10 cellular contexts compared by ENCODE assay signal in genomic region chr14:102930138-102930752, GRCh38. TPM values are rescaled to one million over a fixed set of nuclear protein-coding genes. Genes with fewer than 3 reads are reported as not detected.
A peak's percentile ranks its signal among the peaks of the same experiment; 100 is the strongest.
DNase-seq lines count a peak whose midpoint lies in the region; ATAC-seq and TF ChIP-seq lines count a peak whose summit lies in the region.
"Had no signal": no experiment of that assay in that cellular context is flagged by ENCODE, and none has a peak within 500 bp of the region (broad histone marks: within the 10 kb centered on the region; RNA-seq: fewer than 3 reads in every experiment).

No MANE protein-coding gene starts in this region.

- H3K4me3 Mint-ChIP-seq in MCF 10A (ENCODE audit: unreplicated experiment) = no peak overlapping the region
- peak overlapping the region; percentile 36 for H3K4me3 Mint-ChIP-seq in type B pancreatic cell
- no peak overlapping the region for H3K4me3 Mint-ChIP-seq in CD4-positive, alpha-beta T cell
- H3K4me3 Mint-ChIP-seq: activated T-cell treated with anti-CD3 and anti-CD28 coated beads, Interleukin-2, amount 50 U/mL, for 24 hours had no signal

- TF ChIP-seq CTCF in breast epithelium (IDR thresholded peaks at IDR 0.05) = no peak
- TF ChIP-seq CTCF in MCF 10A (IDR thresholded peaks at IDR 0.05; ENCODE audit: unreplicated experiment) = no peak
- TF ChIP-seq CTCF in ascending aorta (IDR thresholded peaks at IDR 0.05) = no peak
- TF ChIP-seq CTCF in left lung (IDR thresholded peaks at IDR 0.05) = no peak
- no peak for TF ChIP-seq CTCF in type B pancreatic cell (conservative IDR thresholded peaks at IDR 0.05)
- no peak for TF ChIP-seq CTCF in CD4-positive, alpha-beta T cell (IDR thresholded peaks at IDR 0.05)

- no peaks in the 10 kb centered on the region for H3K36me3 ChIP-seq in breast epithelium
- H3K36me3 ChIP-seq in ascending aorta = peaks cover 5 to 22% of the 10 kb centered on the region in 2 donors
- H3K36me3 ChIP-seq in left lung = peaks cover 0 to 21% of the 10 kb centered on the region in 2 donors

- no peak for DNase-seq in breast epithelium (ENCODE audit: low spot score in 2 of 2)
- no peak for DNase-seq in MCF 10A (ENCODE audit: unreplicated experiment)
- DNase-seq in ascending aorta (ENCODE audit: low spot score in 2 of 2) = no peak
- peak in 1 of 2 donors; percentile 80 for DNase-seq in left lung
- no peak for DNase-seq in type B pancreatic cell (ENCODE audit: extremely low spot score, unreplicated experiment)
- DNase-seq in NCI-H510A treated with DMSO at 0.1 percent for 48 hours (lab: John Stamatoyannopoulos, UW) = no peak
- DNase-seq in CD4-positive, alpha-beta T cell = no peak
- DNase-seq: activated T-cell treated with anti-CD3 and anti-CD28 coated beads, Interleukin-2, amount 50 U/mL, for 24 hours; stimulated activated CD4-positive, alpha-beta T cell treated with anti-CD3 and anti-CD28 coated beads, Interleukin-2, amount 100 ng/mL, for 24 hours had no signal

- H3K27me3 ChIP-seq in breast epithelium = peaks cover 18 to 35% of the 10 kb centered on the region in 2 donors
- peaks cover 26% of the 10 kb centered on the region for H3K27me3 ChIP-seq in ascending aorta
- H3K27me3 ChIP-seq in left lung = peaks cover 21 to 72% of the 10 kb centered on the region in 2 donors
- peaks cover 30% of the 10 kb centered on the region for H3K27me3 ChIP-seq in CD4-positive, alpha-beta T cell (ENCODE audit: control insufficient read depth, insufficient read depth, low read length)

- H3K9me3 Mint-ChIP-seq in MCF 10A (ENCODE audit: unreplicated experiment) (no peaks in the 10 kb centered on the region), type B pancreatic cell (no peaks in the 10 kb centered on the region)
- no peaks in the 10 kb centered on the region for H3K9me3 Mint-ChIP-seq in CD4-positive, alpha-beta T cell
- H3K9me3 Mint-ChIP-seq: activated T-cell treated with anti-CD3 and anti-CD28 coated beads, Interleukin-2, amount 50 U/mL, for 24 hours had no signal

- H3K36me3 Mint-ChIP-seq in MCF 10A (ENCODE audit: insufficient read depth, unreplicated experiment) = peaks cover 21% of the 10 kb centered on the region
- H3K36me3 Mint-ChIP-seq in type B pancreatic cell = peaks cover 8% of the 10 kb centered on the region
- no peaks in the 10 kb centered on the region for H3K36me3 Mint-ChIP-seq in CD4-positive, alpha-beta T cell (ENCODE audit: low read depth)

- ATAC-seq in left lung = no peak
- no peak for ATAC-seq in HG03095 (IDR thresholded peaks at IDR 0.05; ENCODE audit: unreplicated experiment)
- ATAC-seq in CD4-positive, alpha-beta T cell (ENCODE audit: poor library complexity) = no peak

- POLR2A ChIA-PET in MCF 10A (lab: Yijun Ruan, JAX) = no interaction called here
- POLR2A ChIA-PET in CD4-positive, alpha-beta T cell (lab: Charles Lee) = interaction anchor here (0.6 kb wide), 1 partner anchor 403 kb away, joined by 3 read pairs; no protein-coding TSS in a partner anchor

- H3K27ac ChIP-seq in breast epithelium = no peak overlapping the region
- H3K27ac ChIP-seq in ascending aorta = no peak overlapping the region
- no peak overlapping the region for H3K27ac ChIP-seq in left lung
- H3K27ac ChIP-seq in CD4-positive, alpha-beta T cell (ENCODE audit: low read depth, low read length) = no peak overlapping the region

- H3K27ac Mint-ChIP-seq in MCF 10A (ENCODE audit: low read depth, unreplicated experiment) = no peak overlapping the region
- no peak overlapping the region for H3K27ac Mint-ChIP-seq in type B pancreatic cell
- no peak overlapping the region for H3K27ac Mint-ChIP-seq in CD4-positive, alpha-beta T cell
- H3K27ac Mint-ChIP-seq: activated T-cell treated with anti-CD3 and anti-CD28 coated beads, Interleukin-2, amount 50 U/mL, for 24 hours had no signal

- CTCF ChIA-PET in MCF 10A (lab: Yijun Ruan, JAX) = no interaction called here
- CTCF ChIA-PET in CD4-positive, alpha-beta T cell (lab: Charles Lee) = no interaction called here

- H3K9me3 ChIP-seq in breast epithelium = no peaks in the 10 kb centered on the region
- no peaks in the 10 kb centered on the region for H3K9me3 ChIP-seq in ascending aorta
- H3K9me3 ChIP-seq in left lung = no peaks in the 10 kb centered on the region
- no peaks in the 10 kb centered on the region for H3K9me3 ChIP-seq in CD4-positive, alpha-beta T cell (ENCODE audit: control insufficient read depth, low read length)

- no TSS peak for BruUV-seq in MCF 10A (replicated peaks; lab: Mats Ljungman, UMichigan)

- no peak for TF ChIP-seq POLR2A in breast epithelium (IDR thresholded peaks at IDR 0.05)

- H3K4me1 Mint-ChIP-seq in MCF 10A (ENCODE audit: insufficient read depth, unreplicated experiment) (peaks cover 12% of the 10 kb centered on the region), type B pancreatic cell (ENCODE audit: unreplicated experiment) (no peaks in the 10 kb centered on the region)
- H3K4me1 Mint-ChIP-seq in CD4-positive, alpha-beta T cell (ENCODE audit: low read depth) = peaks cover 10% of the 10 kb centered on the region

- H3K27me3 Mint-ChIP-seq in MCF 10A (ENCODE audit: insufficient read depth, unreplicated experiment) = no peaks in the 10 kb centered on the region
- peaks cover 35% of the 10 kb centered on the region for H3K27me3 Mint-ChIP-seq in type B pancreatic cell
- H3K27me3 Mint-ChIP-seq in CD4-positive, alpha-beta T cell = peaks cover 20% of the 10 kb centered on the region

- peak overlapping the region in 2 of 3 donors; percentile 48 to 67 for H3K4me3 ChIP-seq in breast epithelium
- H3K4me3 ChIP-seq in ascending aorta = peak overlapping the region; percentile 44 to 57
- H3K4me3 ChIP-seq in left lung = peak overlapping the region; percentile 34 to 44

- H3K4me1 ChIP-seq in breast epithelium (peaks cover 14 to 15% of the 10 kb centered on the region in 2 donors), ascending aorta (peaks cover 19 to 23% of the 10 kb centered on the region in 2 donors), left lung (peaks cover 21 to 30% of the 10 kb centered on the region in 2 donors)

- intact Hi-C loops in breast epithelium (cut with DNase I; ENCODE audit: low total_unique reads) = no loop called here
- intact Hi-C loops in MCF 10A (cut with micrococcal nuclease) = no loop called here
- intact Hi-C loops in ascending aorta (cut with DNase I) = no loop called here
- intact Hi-C loops in left lung (cut with DNase I) = no loop called here
- intact Hi-C loops in CD4-positive, alpha-beta T cell (cut with DNase I, micrococcal nuclease) = no loop called here

RNA-seq across cellular contexts. Expression of gene AMN, which starts 7.8 kb away (rescaled TPM):
- total RNA-seq in breast epithelium (under 1 TPM; 0.16 to 0.88 (median 0.66) TPM), MCF 10A (2022) (0.29 TPM in 1 of 2 replicates, not detected in the other), ascending aorta (0.32 TPM), left lung (10 to 100 TPM; 16.9 to 23.2 TPM), type B pancreatic cell (ENCODE audit: low replicate concordance) (18.3 and 51.7 TPM in 2 replicates)
- total RNA-seq in CD4-positive, alpha-beta T cell = 1 to 10 TPM; 2.6 to 2.8 TPM
